32 cellular contexts compared by ENCODE assay signal in genomic region chr9:25876248-25876647, GRCh38.
"Had no signal": no experiment of that assay in that cellular context is flagged by ENCODE, and none has a peak within 500 bp of the region (broad histone marks: within the 10 kb centered on the region; RNA-seq: fewer than 3 reads in every experiment).

No MANE protein-coding gene starts in this region.

- H3K4me3 ChIP-seq: adrenal gland, body of pancreas, breast epithelium had no signal

- H3K36me3 ChIP-seq: adrenal gland, brain microvascular endothelial cell, breast epithelium had no signal

- H3K4me1 Mint-ChIP-seq: activated B cell treated with CpG ODN at 0.5 μM for 24 hours; activated CD4-positive, alpha-beta T cell treated with anti-CD3 and anti-CD28 coated beads, Interleukin-2, amount 10 ng/mL, durations not matched to agents 24 days and 14 days; activated naive CD8-positive, alpha-beta T cell treated with anti-CD3 and anti-CD28 coated beads for 36 hours; activated T-helper 17 cell treated with anti-CD3 and anti-CD28 coated beads, Interleukin-2, amount 50 U/mL, for 72 hours; T-cell; T-helper 17 cell had no signal

- H3K4me3 Mint-ChIP-seq: activated B cell treated with CpG ODN at 0.5 μM for 24 hours; activated CD4-positive, alpha-beta memory T cell treated with anti-CD3 and anti-CD28 coated beads for 36 hours; activated CD4-positive, alpha-beta T cell treated with anti-CD3 and anti-CD28 coated beads, Interleukin-2, amount 10 ng/mL, durations not matched to agents 24 days and 14 days; activated CD8-positive, alpha-beta T cell treated with anti-CD3 and anti-CD28 coated beads for 36 hours; activated naive CD4-positive, alpha-beta T cell treated with anti-CD3 and anti-CD28 coated beads for 36 hours; activated naive CD8-positive, alpha-beta T cell treated with anti-CD3 and anti-CD28 coated beads for 36 hours; activated T-cell treated with anti-CD3 and anti-CD28 coated beads, Interleukin-2, amount 50 U/mL, for 4 hours; activated T-cell treated with anti-CD3 and anti-CD28 coated beads, Interleukin-2, amount 50 U/mL, for 72 hours; activated T-helper 1 cell treated with anti-CD3 and anti-CD28 coated beads, Interleukin-12 subunit alpha, Interleukin-12 subunit beta, Interleukin-2, Interleukin-4 antibody, amounts not matched to agents 30 ng/mL and 10 ng/mL and 1 ng/mL, durations not matched to agents 14 hours and 24 hours and 36 hours; activated T-helper 17 cell treated with anti-CD3 and anti-CD28 coated beads, Interleukin-2, amount 50 U/mL, for 72 hours; T-cell; T-helper 17 cell had no signal

- H3K4me1 ChIP-seq: adrenal gland, body of pancreas, breast epithelium had no signal

- H3K27ac Mint-ChIP-seq: activated B cell treated with CpG ODN at 0.5 μM for 24 hours; activated CD4-positive, alpha-beta memory T cell treated with anti-CD3 and anti-CD28 coated beads for 36 hours; activated CD4-positive, alpha-beta T cell treated with anti-CD3 and anti-CD28 coated beads, Interleukin-2, amount 10 ng/mL, durations not matched to agents 24 days and 14 days; activated CD8-positive, alpha-beta T cell treated with anti-CD3 and anti-CD28 coated beads for 36 hours; activated naive CD4-positive, alpha-beta T cell treated with anti-CD3 and anti-CD28 coated beads for 36 hours; activated naive CD4-positive, alpha-beta T cell treated with anti-CD3 and anti-CD28 coated beads, Interleukin-2, amount 50 U/mL, for 72 hours; activated naive CD8-positive, alpha-beta T cell treated with anti-CD3 and anti-CD28 coated beads for 36 hours; activated T-cell treated with anti-CD3 and anti-CD28 coated beads, Interleukin-2, amount 50 U/mL, for 72 hours; activated T-helper 1 cell treated with anti-CD3 and anti-CD28 coated beads, Interleukin-12 subunit alpha, Interleukin-12 subunit beta, Interleukin-2, Interleukin-4 antibody, amounts not matched to agents 30 ng/mL and 10 ng/mL and 1 ng/mL, durations not matched to agents 14 hours and 24 hours and 36 hours; activated T-helper 17 cell treated with anti-CD3 and anti-CD28 coated beads, Interleukin-2, amount 50 U/mL, for 72 hours; T-cell; T-helper 17 cell had no signal

- DNase-seq: activated B cell treated with CpG ODN at 0.5 μM for 24 hours; activated CD4-positive, alpha-beta memory T cell treated with anti-CD3 and anti-CD28 coated beads for 36 hours; activated CD4-positive, alpha-beta T cell treated with anti-CD3 and anti-CD28 coated beads for 4 hours; activated CD4-positive, alpha-beta T cell treated with anti-CD3 and anti-CD28 coated beads, Interleukin-2, amount 10 ng/mL, durations not matched to agents 24 days and 14 days; activated CD4-positive, alpha-beta T cell treated with anti-CD3 and anti-CD28 coated beads, Interleukin-2, amount 50 U/mL, for 1 hour; activated CD4-positive, alpha-beta T cell treated with anti-CD3 and anti-CD28 coated beads, Interleukin-2, amount 50 U/mL, for 4 hours; activated CD4-positive, CD25-positive, alpha-beta regulatory T cell treated with anti-CD3 and anti-CD28 coated beads, Interleukin-2, amount 50 U/mL, for 72 hours; activated CD8-positive, alpha-beta memory T cell treated with anti-CD3 and anti-CD28 coated beads, Interleukin-2, amount 50 U/mL, for 4 hours; activated CD8-positive, alpha-beta T cell treated with anti-CD3 and anti-CD28 coated beads for 36 hours; activated effector memory CD4-positive, alpha-beta T cell treated with anti-CD3 and anti-CD28 coated beads, Interleukin-2, amount 50 U/mL, for 16 hours; activated gamma-delta T cell treated with Interleukin-2 at 50 U/mL for 16 hours; activated naive CD4-positive, alpha-beta T cell; activated naive CD4-positive, alpha-beta T cell treated with anti-CD3 and anti-CD28 coated beads for 36 hours; activated naive CD4-positive, alpha-beta T cell treated with anti-CD3 and anti-CD28 coated beads, Interleukin-2, amount 50 U/mL, for 16 hours; activated naive CD8-positive, alpha-beta T cell treated with anti-CD3 and anti-CD28 coated beads for 36 hours; activated T-cell treated with anti-CD3 and anti-CD28 coated beads for 4 hours; activated T-cell treated with anti-CD3 and anti-CD28 coated beads, Interleukin-2, amount 50 U/mL, for 1 hour; activated T-cell treated with anti-CD3 and anti-CD28 coated beads, Interleukin-2, amount 50 U/mL, for 4 hours; activated T-cell treated with anti-CD3 and anti-CD28 coated beads, Interleukin-2, amount 50 U/mL, for 72 hours; adrenal gland; amniotic stem cell; aorta; body of pancreas; brain microvascular endothelial cell; central memory CD4-positive, alpha-beta T cell; T-cell; T-helper 17 cell had no signal

- H3K36me3 Mint-ChIP-seq: activated CD4-positive, alpha-beta memory T cell treated with anti-CD3 and anti-CD28 coated beads for 36 hours; activated naive CD8-positive, alpha-beta T cell treated with anti-CD3 and anti-CD28 coated beads for 36 hours; T-cell had no signal

- H3K9me3 ChIP-seq: adrenal gland, body of pancreas had no signal

- H3K27ac ChIP-seq: adrenal gland, body of pancreas, brain microvascular endothelial cell, breast epithelium, VCaP had no signal

- H3K27me3 ChIP-seq: adrenal gland, body of pancreas, brain microvascular endothelial cell, breast epithelium had no signal

- H3K27me3 Mint-ChIP-seq: activated B cell treated with CpG ODN at 0.5 μM for 24 hours; activated CD4-positive, alpha-beta memory T cell treated with anti-CD3 and anti-CD28 coated beads for 36 hours; activated CD4-positive, alpha-beta T cell treated with anti-CD3 and anti-CD28 coated beads, Interleukin-2, amount 10 ng/mL, durations not matched to agents 24 days and 14 days; activated CD8-positive, alpha-beta T cell treated with anti-CD3 and anti-CD28 coated beads for 36 hours; activated naive CD8-positive, alpha-beta T cell treated with anti-CD3 and anti-CD28 coated beads for 36 hours; activated T-helper 17 cell treated with anti-CD3 and anti-CD28 coated beads, Interleukin-2, amount 50 U/mL, for 72 hours; T-cell; T-helper 17 cell had no signal
